In genomic region chr1:205631010-205631726, GRCh38 we compare ENCODE assay signal across 8 cellular contexts. TPM values are rescaled to one million over a fixed set of nuclear protein-coding genes. Genes with fewer than 3 reads are reported as not detected.
A peak's percentile ranks its signal among the peaks of the same experiment; 100 is the strongest.
DNase-seq lines count a peak whose midpoint lies in the region; ATAC-seq and TF ChIP-seq lines count a peak whose summit lies in the region.

No MANE protein-coding gene starts in this region.

- peak; percentile 65 for ATAC-seq in HG03159 (IDR thresholded peaks at IDR 0.05; ENCODE audit: unreplicated experiment)

- peaks cover 2 to 9% (median 7%) of the 10 kb centered on the region in 3 donors for H3K27me3 Mint-ChIP-seq in immature natural killer cell (ENCODE audit: low read depth in 3 of 3)

- H3K4me3 Mint-ChIP-seq in immature natural killer cell, result peak overlapping the region; percentile 88 to 98 (median 94)

- H3K27me3 ChIP-seq in WERI-Rb-1 (ENCODE audit: insufficient read depth, low read depth, severe bottlenecking) (no peaks in the 10 kb centered on the region), breast epithelium (no peaks in the 10 kb centered on the region)

- H3K27ac ChIP-seq in WERI-Rb-1, result peak overlapping the region; percentile 90
- peak overlapping the region; percentile 96 to 100 for H3K27ac ChIP-seq in breast epithelium

- DNase-seq in AG08395 (ENCODE audit: low spot score), result peak; percentile 48
- peak; percentile 85 for DNase-seq in NCI-H2196 treated with DMSO at 0.1 percent for 48 hours (lab: John Stamatoyannopoulos, UW; ENCODE audit: unreplicated experiment)
- peak; percentile 90 for DNase-seq in WERI-Rb-1
- DNase-seq in breast epithelium (ENCODE audit: low spot score in 2 of 2), result peak; percentile 57 to 62
- DNase-seq in immature natural killer cell, result peak; percentile 87 to 89 (median 88)
- DNase-seq in stimulated activated CD4-positive, alpha-beta T cell treated with anti-CD3 and anti-CD28 coated beads, Interleukin-12 subunit alpha, Interleukin-12 subunit beta, amount 100 ng/mL, for 24 hours (ENCODE audit: low read depth in 2 of 2), result peak; percentile 62 to 70

- no peaks in the 10 kb centered on the region for H3K9me3 Mint-ChIP-seq in immature natural killer cell

- no peaks in the 10 kb centered on the region for H3K9me3 ChIP-seq in WERI-Rb-1 (ENCODE audit: severe bottlenecking)
- no peaks in the 10 kb centered on the region for H3K9me3 ChIP-seq in breast epithelium

- peaks cover 0 to 7% of the 10 kb centered on the region in 2 donors for H3K4me1 ChIP-seq in breast epithelium

- TF ChIP-seq POLR2A in GM18951 (IDR thresholded peaks at IDR 0.05; ENCODE audit: extremely low read depth, insufficient read depth, insufficient read length), result peak; percentile 49
- TF ChIP-seq POLR2A in breast epithelium (IDR thresholded peaks at IDR 0.05), result no peak

- TF ChIP-seq CTCF in WERI-Rb-1 (IDR thresholded peaks at IDR 0.05; ENCODE audit: low read depth, low read length), result no peak
- TF ChIP-seq CTCF in breast epithelium (IDR thresholded peaks at IDR 0.05), result no peak

- H3K36me3 ChIP-seq in WERI-Rb-1, result peaks cover 3% of the 10 kb centered on the region; the same call in 1 of the 2 replicates
- H3K36me3 ChIP-seq in breast epithelium, result no peaks in the 10 kb centered on the region

- in situ Hi-C loops in GM18951 (cut with MboI; ENCODE audit: low sequenced_read_pairs, unreplicated experiment), result no loop called here

- H3K4me1 Mint-ChIP-seq in immature natural killer cell, result peaks cover 45 to 61% of the 10 kb centered on the region in 2 donors

- peak overlapping the region; percentile 93 to 98 (median 96) for H3K27ac Mint-ChIP-seq in immature natural killer cell

- intact Hi-C loops in breast epithelium (cut with DNase I; ENCODE audit: low total_unique reads), result no loop called here

- H3K4me3 ChIP-seq in WERI-Rb-1 (ENCODE audit: low read depth, low read length) (peak overlapping the region; percentile 79), breast epithelium (peak overlapping the region; percentile 58 to 96 (median 75))

- H3K36me3 Mint-ChIP-seq in immature natural killer cell, result peaks cover 0 to 5% (median 0%) of the 10 kb centered on the region in 3 donors

RNA-seq across cellular contexts. Expression of gene ELK4, which starts 0.6 kb away (rescaled TPM):
- total RNA-seq in breast epithelium, result 10 to 100 TPM; 22.6 to 32.5 (median 26.5) TPM
- polyA plus RNA-seq in immature natural killer cell, result 1 to 10 TPM; 2.8 to 5.7 (median 3.0) TPM

RNA-seq across cellular contexts. Expression of gene SLC45A3, which starts 49.1 kb away (rescaled TPM):
- total RNA-seq in breast epithelium, result 1 to 10 TPM; 1.3 to 2.9 (median 1.6) TPM
- not detected for polyA plus RNA-seq in immature natural killer cell

Comparison
In these comparisons a context has a peak if more than half of its experiments do, and no peak if none do; other contexts are left out.
1. Peak in every context shown above with its lines: DNase-seq, ATAC-seq, H3K4me3 ChIP-seq and H3K27ac ChIP-seq.